In the genomic region with DNA sequence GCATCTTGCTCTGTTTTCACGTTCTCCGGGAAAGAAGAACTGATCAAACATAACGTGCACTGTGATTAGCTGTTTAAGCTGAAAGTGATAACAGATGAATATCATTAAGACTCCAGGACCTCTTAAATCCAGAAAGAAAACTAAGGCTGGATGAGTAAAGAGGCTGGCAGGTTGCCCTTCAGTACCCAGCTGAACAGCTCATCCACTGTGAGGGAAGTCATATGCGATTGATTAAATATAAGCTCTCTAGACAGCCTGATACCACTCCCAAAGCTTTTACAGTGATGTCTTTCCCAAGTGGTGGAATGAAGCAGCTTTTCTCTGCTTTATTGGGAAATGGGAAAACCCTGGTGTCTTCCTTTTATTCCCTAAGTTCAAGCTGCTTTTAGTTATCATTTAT, we compare ENCODE assay signal across 19 cellular contexts.
DNase-seq lines count a peak whose midpoint lies in the region; ATAC-seq and TF ChIP-seq lines count a peak whose summit lies in the region.
"Had no signal": no experiment of that assay in that cellular context is flagged by ENCODE, and none has a peak within 500 bp of the region (broad histone marks: within the 10 kb centered on the region; RNA-seq: fewer than 3 reads in every experiment).

No MANE protein-coding gene starts in this region.

- no peak overlapping the region for H3K56ac ChIP-seq in H9 (ENCODE audit: insufficient read length, low read depth, low read length)

- no peaks in the 10 kb centered on the region for H4K20me1 ChIP-seq in H9 (ENCODE audit: control insufficient read depth, insufficient read depth, insufficient read length)

- H3K4me1 Mint-ChIP-seq in HFFc6 (ENCODE audit: low read depth) (peaks cover 21% of the 10 kb centered on the region), H9 (peaks cover 26 to 39% of the 10 kb centered on the region in 2 experiments), progenitor cell of endocrine pancreas (ENCODE audit: low read depth) (peaks cover 11% of the 10 kb centered on the region)
- H3K4me1 Mint-ChIP-seq: activated CD4-positive, alpha-beta memory T cell treated with anti-CD3 and anti-CD28 coated beads, Interleukin-2, amount 10 ng/mL, durations not matched to agents 7 days and 5 days had no signal

- H3K27ac Mint-ChIP-seq in HFFc6: no peak overlapping the region
- 0 out of 7 replicates have a peak overlapping the region, but pooled peaks of 1 of the 3 experiments have one; percentile 40 for H3K27ac Mint-ChIP-seq in H9
- H3K27ac Mint-ChIP-seq in progenitor cell of endocrine pancreas: no peak overlapping the region
- H3K27ac Mint-ChIP-seq: activated CD4-positive, alpha-beta memory T cell treated with anti-CD3 and anti-CD28 coated beads, Interleukin-2, amount 10 ng/mL, durations not matched to agents 7 days and 5 days; dendritic cell treated with granulocyte-macrophage colony-stimulating factor and Interleukin-4, amounts not matched to agents 40 ng/mL and 50 ng/mL, for 4 days; naive thymus-derived CD8-positive, alpha-beta T cell had no signal

- no peak overlapping the region for H2BK20ac ChIP-seq in H9 (ENCODE audit: low read depth, low read length, poor library complexity, severe bottlenecking)

- H3K36me3 Mint-ChIP-seq in HFFc6 (ENCODE audit: low read depth) (no peaks in the 10 kb centered on the region), H9 (ENCODE audit: insufficient read depth in 1 of 3, low read depth in 3 of 3) (no peaks in the 10 kb centered on the region), progenitor cell of endocrine pancreas (ENCODE audit: insufficient read depth) (no peaks in the 10 kb centered on the region)
- H3K36me3 Mint-ChIP-seq: naive thymus-derived CD8-positive, alpha-beta T cell had no signal

- H3K9me3 Mint-ChIP-seq in HFFc6 (no peaks in the 10 kb centered on the region), H9 (no peaks in the 10 kb centered on the region), progenitor cell of endocrine pancreas (ENCODE audit: low read depth) (peaks cover 3% of the 10 kb centered on the region)
- H3K9me3 Mint-ChIP-seq: activated CD4-positive, alpha-beta memory T cell treated with anti-CD3 and anti-CD28 coated beads, Interleukin-2, amount 10 ng/mL, durations not matched to agents 7 days and 5 days; dendritic cell treated with granulocyte-macrophage colony-stimulating factor and Interleukin-4, amounts not matched to agents 40 ng/mL and 50 ng/mL, for 4 days had no signal

- no peaks in the 10 kb centered on the region for H3K23me2 ChIP-seq in H9 (ENCODE audit: insufficient read length, low read depth, low read length, poor library complexity, severe bottlenecking)

- intact Hi-C loops in left ventricle myocardium superior (cut with micrococcal nuclease): no loop called here

- H2AK5ac ChIP-seq in mesenchymal stem cell (ENCODE audit: low read length, severe bottlenecking) (no peak overlapping the region), H9 (ENCODE audit: insufficient read length, low read length) (no peak overlapping the region)

- H3K27ac ChIP-seq in brain microvascular endothelial cell (no peak overlapping the region), mesenchymal stem cell (ENCODE audit: low read length, poor library complexity, severe bottlenecking) (no peak overlapping the region), H9 (ENCODE audit: insufficient read length, low read depth, low read length) (no peak overlapping the region)
- H3K27ac ChIP-seq: C4-2B, esophagus muscularis mucosa had no signal

- H2BK12ac ChIP-seq in mesenchymal stem cell (ENCODE audit: low read length in 2 of 2) (no peak overlapping the region), H9 (ENCODE audit: insufficient read length, low read depth, low read length) (no peak overlapping the region)

- H2BK15ac ChIP-seq in mesenchymal stem cell (ENCODE audit: low read depth, poor library complexity, severe bottlenecking): no peak overlapping the region
- no peak overlapping the region for H2BK15ac ChIP-seq in H9 (ENCODE audit: low read depth, low read length)

- H3K36me3 ChIP-seq in brain microvascular endothelial cell (replicated peaks) (no peaks in the 10 kb centered on the region), mesenchymal stem cell (ENCODE audit: control insufficient read depth in 1 of 2, insufficient read depth in 2 of 2, low read depth in 1 of 2, low read length in 2 of 2) (no peaks in the 10 kb centered on the region)
- H3K36me3 ChIP-seq: esophagus muscularis mucosa, HAP-1 had no signal

- no peak for ATAC-seq in left ventricle myocardium superior
- ATAC-seq: naive thymus-derived CD8-positive, alpha-beta T cell had no signal

- H3K4me3 ChIP-seq in AG09309 (ENCODE audit: control insufficient read depth, low read depth, low read length) (no peak overlapping the region), brain microvascular endothelial cell (ENCODE audit: low read depth, low read length) (no peak overlapping the region), mesenchymal stem cell (ENCODE audit: insufficient read depth in 1 of 2, low read depth in 1 of 2, low read length in 2 of 2) (peak overlapping the region in 1 of 2 experiments; percentile 54)
- H3K4me3 ChIP-seq: esophagus muscularis mucosa, HAP-1 had no signal

- H3K4ac ChIP-seq in mesenchymal stem cell (ENCODE audit: low read depth in 1 of 2, low read length in 2 of 2) (no peak overlapping the region), H9 (ENCODE audit: low read depth, low read length) (no peak overlapping the region)

- H4K91ac ChIP-seq in mesenchymal stem cell (ENCODE audit: low read length) (no peak overlapping the region), H9 (ENCODE audit: insufficient read length, low read depth, low read length) (no peak overlapping the region)

- no peaks in the 10 kb centered on the region for H3K79me2 ChIP-seq in H9 (ENCODE audit: insufficient read depth, low read length)

- no peak overlapping the region for H2AFZ ChIP-seq in mesenchymal stem cell (ENCODE audit: low read depth, low read length)
- H2AFZ ChIP-seq in H9 (ENCODE audit: low read length): no peak overlapping the region

- H3K4me3 Mint-ChIP-seq in HFFc6 (peak overlapping the region; percentile 59), H9 (no peak overlapping the region), progenitor cell of endocrine pancreas (ENCODE audit: low read depth) (no peak overlapping the region)
- H3K4me3 Mint-ChIP-seq: activated CD4-positive, alpha-beta memory T cell treated with anti-CD3 and anti-CD28 coated beads, Interleukin-2, amount 10 ng/mL, durations not matched to agents 7 days and 5 days; dendritic cell treated with granulocyte-macrophage colony-stimulating factor and Interleukin-4, amounts not matched to agents 40 ng/mL and 50 ng/mL, for 4 days had no signal

- no peaks in the 10 kb centered on the region for H3K27me3 ChIP-seq in brain microvascular endothelial cell (replicated peaks)
- H3K27me3 ChIP-seq in mesenchymal stem cell (ENCODE audit: control insufficient read depth in 1 of 2, insufficient read depth in 1 of 2, low read length in 2 of 2): no peaks in the 10 kb centered on the region
- no peaks in the 10 kb centered on the region for H3K27me3 ChIP-seq in H9 (ENCODE audit: insufficient read depth, low read length)
- H3K27me3 ChIP-seq: esophagus muscularis mucosa had no signal

- DNase-seq in AG09309 (ENCODE audit: low read depth) (peak; percentile 91), HFFc6 (peak; percentile 65), brain microvascular endothelial cell (peak; percentile 25), mesenchymal stem cell (no peak), H9 (no peak), progenitor cell of endocrine pancreas (ENCODE audit: low spot score, unreplicated experiment) (no peak), left ventricle myocardium superior (no peak), OCI-M2 (lab: John Stamatoyannopoulos, UW; ENCODE audit: unreplicated experiment) (no peak)
- DNase-seq: activated CD4-positive, alpha-beta memory T cell treated with anti-CD3 and anti-CD28 coated beads, Interleukin-2, amount 10 ng/mL, durations not matched to agents 7 days and 5 days; DMS79; naive thymus-derived CD8-positive, alpha-beta T cell; NCI-H1105 treated with DMSO at 0.1 percent for 48 hours; NCI-H226; stimulated activated CD4-positive, alpha-beta T cell treated with anti-CD3 and anti-CD28 coated beads, Interleukin-4, amount 100 ng/mL, for 4 hours; trophoblast cell had no signal

- H3K4me2 ChIP-seq in mesenchymal stem cell (ENCODE audit: low read length, poor library complexity, severe bottlenecking) (no peak overlapping the region), H9 (ENCODE audit: insufficient read depth, insufficient read length, low read length) (no peak overlapping the region)

- H3T11ph ChIP-seq in H9 (ENCODE audit: low read length): no peak overlapping the region

- H3K27me3 Mint-ChIP-seq in HFFc6 (ENCODE audit: insufficient read depth) (peaks cover 10% of the 10 kb centered on the region), H9 (ENCODE audit: low read depth) (no peaks in the 10 kb centered on the region), progenitor cell of endocrine pancreas (peaks cover 9% of the 10 kb centered on the region)

- H3K4me1 ChIP-seq in mesenchymal stem cell (ENCODE audit: control insufficient read depth, insufficient read depth, low read depth, low read length): no peaks in the 10 kb centered on the region
- peaks cover 11% of the 10 kb centered on the region; the same call in 1 of the 2 replicates for H3K4me1 ChIP-seq in H9 (ENCODE audit: insufficient read depth, low read length)
- H3K4me1 ChIP-seq: HAP-1 had no signal

- in situ Hi-C loops in brain microvascular endothelial cell (cut with HindIII; ENCODE audit: low pct_ligation_motif_present, low sequenced_read_pairs): no loop called here

- no peak overlapping the region for H4K5ac ChIP-seq in H9 (ENCODE audit: insufficient read length, low read depth, low read length)

- H3K9me3 ChIP-seq in mesenchymal stem cell (ENCODE audit: control insufficient read depth, low read length): no peaks in the 10 kb centered on the region
- H3K9me3 ChIP-seq in H9 (ENCODE audit: control insufficient read depth, low read depth, low read length): no peaks in the 10 kb centered on the region
- H3K9me3 ChIP-seq: esophagus muscularis mucosa, HAP-1 had no signal

- H3K14ac ChIP-seq in mesenchymal stem cell (ENCODE audit: low read length in 2 of 2): no peak overlapping the region
- no peak overlapping the region for H3K14ac ChIP-seq in H9 (ENCODE audit: insufficient read depth, low read length)

- peak overlapping the region; percentile 57 for H3K9ac ChIP-seq in mesenchymal stem cell (ENCODE audit: low read length)
- no peak overlapping the region for H3K9ac ChIP-seq in H9 (ENCODE audit: extremely low read depth, insufficient read length, low read length)

- H3K79me1 ChIP-seq in mesenchymal stem cell (replicated peaks; ENCODE audit: low read length, poor library complexity, severe bottlenecking) (no peaks in the 10 kb centered on the region), H9 (ENCODE audit: insufficient read depth, low read depth, low read length, poor library complexity, severe bottlenecking) (no peaks in the 10 kb centered on the region)

- TF ChIP-seq CTCF in AG09309 (IDR thresholded peaks at IDR 0.05; ENCODE audit: control insufficient read depth, insufficient read depth, low read depth, low read length, missing control alignments) (no peak), HFFc6 (IDR thresholded peaks at IDR 0.05) (no peak), brain microvascular endothelial cell (IDR thresholded peaks at IDR 0.05; ENCODE audit: low read depth, low read length, missing control alignments) (no peak), H9 (conservative IDR thresholded peaks at IDR 0.05) (no peak), progenitor cell of endocrine pancreas (IDR thresholded peaks at IDR 0.05; ENCODE audit: unreplicated experiment) (no peak)

- H3K23ac ChIP-seq in mesenchymal stem cell (ENCODE audit: low read length in 2 of 2) (no peak overlapping the region), H9 (ENCODE audit: insufficient read length, low read depth, low read length) (no peak overlapping the region)

- H3K18ac ChIP-seq in mesenchymal stem cell (ENCODE audit: low read depth in 1 of 2, low read length in 2 of 2) (no peak overlapping the region), H9 (ENCODE audit: insufficient read length, low read depth, low read length) (no peak overlapping the region)

- H2BK5ac ChIP-seq in mesenchymal stem cell (ENCODE audit: low read depth, low read length, poor library complexity, severe bottlenecking) (no peak overlapping the region), H9 (ENCODE audit: insufficient read length, low read length) (no peak overlapping the region)

- H2BK120ac ChIP-seq in mesenchymal stem cell (ENCODE audit: low read depth, low read length): no peak overlapping the region
- no peak overlapping the region for H2BK120ac ChIP-seq in H9 (ENCODE audit: low read depth, low read length, poor library complexity, severe bottlenecking)

- H4K8ac ChIP-seq in mesenchymal stem cell (ENCODE audit: low read length): no peak overlapping the region
- no peak overlapping the region for H4K8ac ChIP-seq in H9 (replicated peaks; ENCODE audit: insufficient read length, low read depth, low read length)

- 91% methylated on average over 4 of the region's 4 CpGs for WGBS in mesenchymal stem cell
- WGBS in H9 (ENCODE audit: extremely low coverage, insufficient read length, low lambda C conversion rate): no CpG with 5 or more reads among the region's 4 CpGs

Comparison
In these comparisons a context has a peak if more than half of its experiments do, and no peak if none do; other contexts are left out.
1. DNase-seq: peak in AG09309 (single experiment), HFFc6 (single experiment) and brain microvascular endothelial cell (single experiment); none in mesenchymal stem cell (single experiment), H9 (single experiment), progenitor cell of endocrine pancreas (single experiment), left ventricle myocardium superior (single experiment) and OCI-M2 (single experiment).